In genomic region chr3:6124875-6125274, GRCh38 we compare ENCODE assay signal across 26 cellular contexts.
"Had no signal": no experiment of that assay in that cellular context is flagged by ENCODE, and none has a peak within 500 bp of the region (broad histone marks: within the 10 kb centered on the region; RNA-seq: fewer than 3 reads in every experiment).

No MANE protein-coding gene starts in this region.

- H3K27ac ChIP-seq: colonic mucosa, coronary artery, dorsolateral prefrontal cortex, epithelial cell of prostate, esophagus muscularis mucosa, esophagus squamous epithelium, foreskin keratinocyte, gastrocnemius medialis, gastroesophageal sphincter, heart left ventricle, heart right ventricle had no signal

- H3K9me3 ChIP-seq: colonic mucosa, esophagus muscularis mucosa, esophagus squamous epithelium, gastrocnemius medialis, gastroesophageal sphincter had no signal

- H3K27me3 ChIP-seq: colonic mucosa, esophagus muscularis mucosa, esophagus squamous epithelium, foreskin keratinocyte, gastrocnemius medialis, gastroesophageal sphincter, heart left ventricle, heart right ventricle had no signal

- H3K4me3 ChIP-seq: colonic mucosa, coronary artery, dorsolateral prefrontal cortex, esophagus muscularis mucosa, esophagus squamous epithelium, gastrocnemius medialis, gastroesophageal sphincter, heart left ventricle, heart right ventricle had no signal

- ATAC-seq: effector memory CD8-positive, alpha-beta T cell; esophagus mucosa; foreskin keratinocyte; gastrocnemius medialis; gastroesophageal sphincter; heart left ventricle; heart right ventricle had no signal

- H3K36me3 ChIP-seq: colonic mucosa, esophagus muscularis mucosa, esophagus squamous epithelium, gastrocnemius medialis, gastroesophageal sphincter, heart left ventricle, heart right ventricle had no signal

- H3K4me1 ChIP-seq: colonic mucosa, esophagus muscularis mucosa, esophagus squamous epithelium, foreskin keratinocyte, gastrocnemius medialis, gastroesophageal sphincter, heart left ventricle, heart right ventricle had no signal

- FAIRE-seq: colon, endometrium, endothelial cell of umbilical vein, frontal cortex had no signal

- DNase-seq: colonic mucosa; dermis blood vessel endothelial cell; dorsolateral prefrontal cortex; effector CD4-positive, alpha-beta T cell; effector CD8-positive, alpha-beta T cell; effector memory CD4-positive, alpha-beta T cell; effector memory CD8-positive, alpha-beta T cell; erythroblast; esophagus squamous epithelium; foreskin fibroblast; foreskin keratinocyte; foreskin melanocyte; gastrocnemius medialis; glutamatergic neuron; head of caudate nucleus; heart left ventricle; heart right ventricle had no signal
